In genomic region chr1:202302166-202302565, GRCh38 we compare ENCODE assay signal across 39 cellular contexts. TPM values are rescaled to one million over a fixed set of nuclear protein-coding genes. Genes with fewer than 3 reads are reported as not detected.
"Had no signal": no experiment of that assay in that cellular context is flagged by ENCODE, and none has a peak within 500 bp of the region (broad histone marks: within the 10 kb centered on the region; RNA-seq: fewer than 3 reads in every experiment).

No MANE protein-coding gene starts in this region.

- FAIRE-seq: astrocyte, bronchial epithelial cell had no signal

- ATAC-seq: activated naive CD4-positive, alpha-beta T cell treated with anti-CD3 and anti-CD28 coated beads, Interleukin-2, amount 50 U/mL, for 72 hours; activated naive CD8-positive, alpha-beta T cell treated with anti-CD3 and anti-CD28 coated beads, Interleukin-2, amount 50 U/mL, for 24 hours; activated T-cell treated with anti-CD3 and anti-CD28 coated beads, Interleukin-2, amount 50 U/mL, for 4 hours; activated T-cell treated with anti-CD3 and anti-CD28 coated beads, Interleukin-2, amount 50 U/mL, for 72 hours; activated T-helper 17 cell treated with anti-CD3 and anti-CD28 coated beads, Interleukin-2, amount 50 U/mL, for 72 hours; body of pancreas had no signal

- DNase-seq: activated effector memory CD4-positive, alpha-beta T cell treated with anti-CD3 and anti-CD28 coated beads, Interleukin-2, amount 50 U/mL, for 16 hours; activated effector memory CD4-positive, alpha-beta T cell treated with Interleukin-2 at 50 U/mL for 16 hours; activated gamma-delta T cell; activated gamma-delta T cell treated with Interleukin-2 at 50 U/mL for 16 hours; activated naive CD4-positive, alpha-beta T cell; activated naive CD4-positive, alpha-beta T cell treated with anti-CD3 and anti-CD28 coated beads for 36 hours; activated naive CD4-positive, alpha-beta T cell treated with anti-CD3 and anti-CD28 coated beads, Interleukin-2, amount 10 ng/mL, durations not matched to agents 7 days and 5 days; activated naive CD4-positive, alpha-beta T cell treated with anti-CD3 and anti-CD28 coated beads, Interleukin-2, amount 50 U/mL, for 16 hours; activated naive CD4-positive, alpha-beta T cell treated with Interleukin-2 at 50 U/mL for 16 hours; activated naive CD8-positive, alpha-beta T cell treated with anti-CD3 and anti-CD28 coated beads for 36 hours; activated naive CD8-positive, alpha-beta T cell treated with anti-CD3 and anti-CD28 coated beads, Interleukin-2, amount 10 ng/mL, durations not matched to agents 7 days and 5 days; activated naive CD8-positive, alpha-beta T cell treated with anti-CD3 and anti-CD28 coated beads, Interleukin-2, amount 50 U/mL, for 24 hours; activated T-cell treated with anti-CD3 and anti-CD28 coated beads, Interleukin-2, amount 50 U/mL, for 1 hour; activated T-cell treated with anti-CD3 and anti-CD28 coated beads, Interleukin-2, amount 50 U/mL, for 24 hours; activated T-cell treated with anti-CD3 and anti-CD28 coated beads, Interleukin-2, amount 50 U/mL, for 4 hours; activated T-cell treated with anti-CD3 and anti-CD28 coated beads, Interleukin-2, amount 50 U/mL, for 48 hours; activated T-cell treated with anti-CD3 and anti-CD28 coated beads, Interleukin-2, amount 50 U/mL, for 72 hours; adrenal gland; amniotic stem cell; amygdala; anterior cingulate cortex; aorta; body of pancreas; brain microvascular endothelial cell; caudate nucleus; cerebellar nuclear complex had no signal

- H3K36me3 ChIP-seq: adrenal gland, brain microvascular endothelial cell, breast epithelium, cardiac muscle cell had no signal

- H3K27ac Mint-ChIP-seq: activated naive CD4-positive, alpha-beta T cell treated with anti-CD3 and anti-CD28 coated beads for 36 hours; activated naive CD4-positive, alpha-beta T cell treated with anti-CD3 and anti-CD28 coated beads, Interleukin-2, amount 10 ng/mL, durations not matched to agents 7 days and 5 days; activated naive CD4-positive, alpha-beta T cell treated with anti-CD3 and anti-CD28 coated beads, Interleukin-2, amount 50 U/mL, for 24 hours; activated naive CD4-positive, alpha-beta T cell treated with anti-CD3 and anti-CD28 coated beads, Interleukin-2, amount 50 U/mL, for 72 hours; activated naive CD8-positive, alpha-beta T cell; activated naive CD8-positive, alpha-beta T cell treated with anti-CD3 and anti-CD28 coated beads for 36 hours; activated naive CD8-positive, alpha-beta T cell treated with anti-CD3 and anti-CD28 coated beads, Interleukin-2, amount 10 ng/mL, durations not matched to agents 7 days and 5 days; activated naive CD8-positive, alpha-beta T cell treated with anti-CD3 and anti-CD28 coated beads, Interleukin-2, amount 50 U/mL, for 24 hours; activated T-cell treated with anti-CD3 and anti-CD28 coated beads, Interleukin-2, amount 50 U/mL, for 24 hours; activated T-helper 1 cell treated with anti-CD3 and anti-CD28 coated beads, Interleukin-12 subunit alpha, Interleukin-12 subunit beta, Interleukin-2, Interleukin-4 antibody, amounts not matched to agents 30 ng/mL and 10 ng/mL and 1 ng/mL, durations not matched to agents 14 hours and 24 hours and 36 hours; activated T-helper 17 cell treated with anti-CD3 and anti-CD28 coated beads, Interleukin-2, amount 50 U/mL, for 72 hours; activated T-helper 2 cell treated with anti-CD3 and anti-CD28 coated beads, Interferon-gamma antibody, Interleukin-2, Interleukin-4, amounts not matched to agents 10 μg/mL and 5 μg/mL and 100 μg/mL, durations not matched to agents 14 hours and 24 hours and 36 hours; brain had no signal

- H3K4me1 ChIP-seq: adrenal gland, body of pancreas, breast epithelium had no signal

- H3K9me3 ChIP-seq: adrenal gland, ascending aorta, body of pancreas, breast epithelium had no signal

- H3K27ac ChIP-seq: adrenal gland, ascending aorta, body of pancreas, brain microvascular endothelial cell, breast epithelium, cardiac muscle cell had no signal

- H3K27me3 Mint-ChIP-seq: activated naive CD4-positive, alpha-beta T cell treated with anti-CD3 and anti-CD28 coated beads, Interleukin-2, amount 50 U/mL, for 24 hours; activated naive CD8-positive, alpha-beta T cell; activated naive CD8-positive, alpha-beta T cell treated with anti-CD3 and anti-CD28 coated beads for 36 hours; activated T-cell treated with anti-CD3 and anti-CD28 coated beads, Interleukin-2, amount 50 U/mL, for 24 hours; central memory CD8-positive, alpha-beta T cell had no signal

- H3K36me3 Mint-ChIP-seq: activated naive CD4-positive, alpha-beta T cell treated with anti-CD3 and anti-CD28 coated beads, Interleukin-2, amount 10 ng/mL, durations not matched to agents 7 days and 5 days; activated naive CD4-positive, alpha-beta T cell treated with anti-CD3 and anti-CD28 coated beads, Interleukin-2, amount 50 U/mL, for 24 hours; activated naive CD4-positive, alpha-beta T cell treated with anti-CD3 and anti-CD28 coated beads, Interleukin-2, amount 50 U/mL, for 72 hours; activated naive CD8-positive, alpha-beta T cell; activated naive CD8-positive, alpha-beta T cell treated with anti-CD3 and anti-CD28 coated beads for 36 hours; activated naive CD8-positive, alpha-beta T cell treated with anti-CD3 and anti-CD28 coated beads, Interleukin-2, amount 10 ng/mL, durations not matched to agents 7 days and 5 days; brain had no signal

- H3K9me3 Mint-ChIP-seq: activated naive CD4-positive, alpha-beta T cell treated with anti-CD3 and anti-CD28 coated beads for 36 hours; activated naive CD4-positive, alpha-beta T cell treated with anti-CD3 and anti-CD28 coated beads, Interleukin-2, amount 10 ng/mL, durations not matched to agents 7 days and 5 days; activated naive CD4-positive, alpha-beta T cell treated with anti-CD3 and anti-CD28 coated beads, Interleukin-2, amount 50 U/mL, for 24 hours; activated naive CD4-positive, alpha-beta T cell treated with anti-CD3 and anti-CD28 coated beads, Interleukin-2, amount 50 U/mL, for 72 hours; activated naive CD8-positive, alpha-beta T cell treated with anti-CD3 and anti-CD28 coated beads for 36 hours; activated naive CD8-positive, alpha-beta T cell treated with anti-CD3 and anti-CD28 coated beads, Interleukin-2, amount 10 ng/mL, durations not matched to agents 7 days and 5 days; activated naive CD8-positive, alpha-beta T cell treated with anti-CD3 and anti-CD28 coated beads, Interleukin-2, amount 50 U/mL, for 24 hours; activated T-cell treated with anti-CD3 and anti-CD28 coated beads, Interleukin-2, amount 50 U/mL, for 24 hours; activated T-cell treated with anti-CD3 and anti-CD28 coated beads, Interleukin-2, amount 50 U/mL, for 4 hours; activated T-cell treated with anti-CD3 and anti-CD28 coated beads, Interleukin-2, amount 50 U/mL, for 72 hours; activated T-helper 1 cell treated with anti-CD3 and anti-CD28 coated beads, Interleukin-12 subunit alpha, Interleukin-12 subunit beta, Interleukin-2, Interleukin-4 antibody, amounts not matched to agents 30 ng/mL and 10 ng/mL and 1 ng/mL, durations not matched to agents 14 hours and 24 hours and 36 hours; activated T-helper 17 cell treated with anti-CD3 and anti-CD28 coated beads, Interleukin-2, amount 50 U/mL, for 72 hours; activated T-helper 2 cell treated with anti-CD3 and anti-CD28 coated beads, Interferon-gamma antibody, Interleukin-2, Interleukin-4, amounts not matched to agents 10 μg/mL and 5 μg/mL and 100 μg/mL, durations not matched to agents 14 hours and 24 hours and 36 hours; central memory CD8-positive, alpha-beta T cell had no signal

- H3K4me3 ChIP-seq: adrenal gland, ascending aorta, body of pancreas, breast epithelium, cardiac muscle cell had no signal

- H3K27me3 ChIP-seq: adrenal gland, ascending aorta, body of pancreas, breast epithelium, cardiac muscle cell had no signal

- H3K4me3 Mint-ChIP-seq: activated naive CD4-positive, alpha-beta T cell treated with anti-CD3 and anti-CD28 coated beads for 36 hours; activated naive CD4-positive, alpha-beta T cell treated with anti-CD3 and anti-CD28 coated beads, Interleukin-2, amount 10 ng/mL, durations not matched to agents 7 days and 5 days; activated naive CD4-positive, alpha-beta T cell treated with anti-CD3 and anti-CD28 coated beads, Interleukin-2, amount 50 U/mL, for 24 hours; activated naive CD8-positive, alpha-beta T cell; activated naive CD8-positive, alpha-beta T cell treated with anti-CD3 and anti-CD28 coated beads for 36 hours; activated naive CD8-positive, alpha-beta T cell treated with anti-CD3 and anti-CD28 coated beads, Interleukin-2, amount 10 ng/mL, durations not matched to agents 7 days and 5 days; activated naive CD8-positive, alpha-beta T cell treated with anti-CD3 and anti-CD28 coated beads, Interleukin-2, amount 50 U/mL, for 24 hours; activated T-cell treated with anti-CD3 and anti-CD28 coated beads, Interleukin-2, amount 50 U/mL, for 24 hours; activated T-cell treated with anti-CD3 and anti-CD28 coated beads, Interleukin-2, amount 50 U/mL, for 4 hours; activated T-cell treated with anti-CD3 and anti-CD28 coated beads, Interleukin-2, amount 50 U/mL, for 72 hours; activated T-helper 1 cell treated with anti-CD3 and anti-CD28 coated beads, Interleukin-12 subunit alpha, Interleukin-12 subunit beta, Interleukin-2, Interleukin-4 antibody, amounts not matched to agents 30 ng/mL and 10 ng/mL and 1 ng/mL, durations not matched to agents 14 hours and 24 hours and 36 hours; activated T-helper 17 cell treated with anti-CD3 and anti-CD28 coated beads, Interleukin-2, amount 50 U/mL, for 72 hours; brain; central memory CD8-positive, alpha-beta T cell had no signal

- H3K4me1 Mint-ChIP-seq: activated naive CD4-positive, alpha-beta T cell treated with anti-CD3 and anti-CD28 coated beads, Interleukin-2, amount 50 U/mL, for 24 hours; activated naive CD8-positive, alpha-beta T cell treated with anti-CD3 and anti-CD28 coated beads for 36 hours; activated naive CD8-positive, alpha-beta T cell treated with anti-CD3 and anti-CD28 coated beads, Interleukin-2, amount 50 U/mL, for 24 hours; activated T-helper 17 cell treated with anti-CD3 and anti-CD28 coated beads, Interleukin-2, amount 50 U/mL, for 72 hours had no signal

RNA-seq across cellular contexts. Expression of gene UBE2T, which starts 39.6 kb away (rescaled TPM):
- total RNA-seq: ascending aorta had no signal
